Comparison of ENCODE assay signal across 8 cellular contexts in the genomic region with DNA sequence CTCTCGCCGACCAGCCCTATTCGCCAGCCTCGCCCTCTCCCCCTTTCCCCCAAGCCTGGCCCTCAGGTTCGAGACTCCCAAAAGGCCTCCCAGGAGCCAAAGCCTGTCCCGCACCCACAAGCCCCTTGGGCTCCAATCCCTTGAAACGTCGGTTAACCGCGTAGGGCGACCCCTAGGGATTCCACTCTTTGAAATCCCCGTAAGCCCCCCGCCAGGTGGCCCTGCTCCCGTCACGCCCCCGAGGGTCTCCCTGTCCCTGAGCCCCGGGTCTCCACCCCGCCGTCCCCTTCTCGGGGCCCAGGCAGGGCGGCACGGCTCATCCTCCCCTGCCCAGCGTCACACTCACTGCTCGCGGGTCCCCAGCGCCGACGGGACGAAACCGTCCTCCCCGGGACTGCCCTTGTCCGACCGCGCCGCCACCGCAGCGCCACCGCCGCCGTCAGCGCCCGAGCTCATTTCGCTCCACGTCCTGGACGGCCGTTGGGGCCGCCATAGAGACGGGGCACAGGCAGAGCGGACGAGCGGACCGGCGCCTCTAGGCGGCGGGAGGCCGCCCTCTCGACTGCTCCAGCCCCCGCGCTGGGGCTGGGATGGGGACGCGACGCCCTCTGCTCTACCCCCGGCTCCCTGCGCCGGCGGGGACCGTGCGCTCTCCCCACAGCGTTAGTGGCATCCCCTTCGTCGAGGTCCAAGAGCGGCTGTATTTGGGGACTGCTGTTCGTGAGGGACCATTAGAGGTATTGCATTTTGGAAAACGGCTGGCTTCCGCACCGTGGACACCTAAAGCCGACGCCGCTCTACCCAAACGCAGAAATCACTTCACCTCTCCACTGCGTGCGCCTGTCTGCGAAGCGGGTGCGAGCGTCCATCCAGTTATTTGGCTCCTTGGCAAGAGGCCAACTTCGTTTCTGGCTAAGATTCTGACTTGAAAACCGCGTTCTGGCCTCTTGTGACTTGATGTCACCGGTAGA. TPM values are rescaled to one million over a fixed set of nuclear protein-coding genes. Genes with fewer than 3 reads are reported as not detected.
DNase-seq lines count a peak whose midpoint lies in the region; ATAC-seq, FAIRE-seq and TF ChIP-seq lines count a peak whose summit lies in the region.

A gene (minus strand): TSS at position 510 of the 971 bp plus-strand sequence. CDS start 54 bp downstream, at position 456.

- peak within 1 kb of the TSS; percentile 94 for H2AFZ ChIP-seq in OCI-LY3 (ENCODE audit: low read depth, low read length)

- no peaks in the 10 kb centered on the region for H3K9me3 ChIP-seq in OCI-LY3 (ENCODE audit: insufficient read depth, low read length)
- no peaks in the 10 kb centered on the region for H3K9me3 ChIP-seq in mucosa of descending colon

- no peak for FAIRE-seq in D721Med (lab: Jason Lieb, UNC)

- ATAC-seq in GM21390 (IDR thresholded peaks at IDR 0.05; ENCODE audit: unreplicated experiment), result peak; percentile 90
- ATAC-seq in mucosa of descending colon, result peak; percentile 99

- DNase-seq in D721Med (ENCODE audit: insufficient read length, low spot score) (peak; percentile 35), HUDEP-2 (lab: John Stamatoyannopoulos, UW; ENCODE audit: unreplicated experiment in 76 of 76) (peak in 74 of 76 experiments; percentile 6 to 82 (median 68)), epidermal melanocyte (ENCODE audit: insufficient read length, low spot score) (peak; percentile 80), mucosa of descending colon (peak; percentile 88 to 90 (median 89))
- peak; percentile 91 for DNase-seq in activated CD8-positive, alpha-beta memory T cell treated with anti-CD3 and anti-CD28 coated beads, Interleukin-2, amount 50 U/mL, for 48 hours
- DNase-seq in stimulated activated CD8-positive, alpha-beta memory T cell treated with anti-CD3 and anti-CD28 coated beads, Interleukin-4, amount 100 ng/mL, for 24 hours (ENCODE audit: low read depth), result peak; percentile 80

- H3K4me3 ChIP-seq in OCI-LY3 (ENCODE audit: low read length), result peak within 1 kb of the TSS; percentile 99
- H3K4me3 ChIP-seq in mucosa of descending colon, result peak within 1 kb of the TSS; percentile 90

- peak; percentile 32 for TF ChIP-seq CTCF in D721Med (IDR thresholded peaks at IDR 0.05; ENCODE audit: insufficient read depth, missing control alignments)
- TF ChIP-seq CTCF in OCI-LY3 (IDR thresholded peaks at IDR 0.05; ENCODE audit: low read depth, low read length), result no peak; the same call in 1 of the 2 replicates
- TF ChIP-seq CTCF in mucosa of descending colon (IDR thresholded peaks at IDR 0.05), result peak; percentile 42

- H3K36me3 ChIP-seq in OCI-LY3 (replicated peaks; ENCODE audit: low read depth, low read length), result peaks cover 13% of the 10 kb centered on the region
- H3K36me3 ChIP-seq in mucosa of descending colon (ENCODE audit: low read depth), result no peaks in the 10 kb centered on the region

- H3K27ac ChIP-seq in OCI-LY3 (ENCODE audit: low read length), result peak within 1 kb of the TSS; percentile 58

- H3K27me3 ChIP-seq in OCI-LY3 (ENCODE audit: low read depth, low read length), result no peaks in the 10 kb centered on the region

- peak within 1 kb of the TSS; percentile 88 for H3K4me2 ChIP-seq in OCI-LY3 (ENCODE audit: low read length)

- peak within 1 kb of the TSS; percentile 92 for H3K9ac ChIP-seq in OCI-LY3 (ENCODE audit: low read length)

- H3K4me1 ChIP-seq in OCI-LY3 (ENCODE audit: low read length) (peaks cover 3% of the 10 kb centered on the region; the same call in 1 of the 2 replicates), mucosa of descending colon (ENCODE audit: low read depth) (peaks cover 6% of the 10 kb centered on the region)

- intact Hi-C loops in mucosa of descending colon (cut with DNase I, micrococcal nuclease), result no loop called here

- peaks cover 27% of the 10 kb centered on the region for H3K79me2 ChIP-seq in OCI-LY3 (ENCODE audit: low read length)

- no peaks in the 10 kb centered on the region for H4K20me1 ChIP-seq in OCI-LY3 (ENCODE audit: insufficient read depth, low read length)

RNA-seq across cellular contexts. Expression of the gene that starts here (rescaled TPM):
- 10 to 100 TPM; 14.4 to 19.3 (median 18.0) TPM for total RNA-seq in mucosa of descending colon

Comparison
In these comparisons a context has a peak if more than half of its experiments do, and no peak if none do; other contexts are left out.
1. Peak in every context shown above with its lines: DNase-seq, ATAC-seq, H3K4me3 ChIP-seq and H3K27ac ChIP-seq.
2. DNase-seq: peak in every context shown above with its lines; median percentile 91 in activated CD8-positive, alpha-beta memory T cell treated with anti-CD3 and anti-CD28 coated beads, Interleukin-2, amount 50 U/mL, for 48 hours; 89 in mucosa of descending colon; 80 in epidermal melanocyte; 80 in stimulated activated CD8-positive, alpha-beta memory T cell treated with anti-CD3 and anti-CD28 coated beads, Interleukin-4, amount 100 ng/mL, for 24 hours; 68 in HUDEP-2; 35 in D721Med.